Comparison of ENCODE assay signal across 19 cellular contexts in genomic region chr16:81864646-81865382, GRCh38.
A peak's percentile ranks its signal among the peaks of the same experiment; 100 is the strongest.
DNase-seq lines count a peak whose midpoint lies in the region; ATAC-seq and TF ChIP-seq lines count a peak whose summit lies in the region.
"Had no signal": no experiment of that assay in that cellular context is flagged by ENCODE, and none has a peak within 500 bp of the region (broad histone marks: within the 10 kb centered on the region; RNA-seq: fewer than 3 reads in every experiment).

No MANE protein-coding gene starts in this region.

- H3K27me3 ChIP-seq in tibial nerve, result no peaks in the 10 kb centered on the region
- H3K27me3 ChIP-seq: right atrium auricular region had no signal

- peak; percentile 28 for DNase-seq in NCI-H345 (lab: John Stamatoyannopoulos, UW)
- no peak for DNase-seq in NCI-H345 treated with DMSO at 0.1 percent for 48 hours (lab: John Stamatoyannopoulos, UW; ENCODE audit: unreplicated experiment)
- peak; percentile 13 for DNase-seq in NCI-H510A (lab: John Stamatoyannopoulos, UW)
- peak; percentile 34 for DNase-seq in iPS-NIHi11 (ENCODE audit: low spot score)
- DNase-seq in tibial nerve (ENCODE audit: low spot score in 2 of 2), result no peak
- no peak for DNase-seq in T1000 (lab: John Stamatoyannopoulos, UW)
- DNase-seq in NCI-H1694 treated with DMSO at 0.1 percent for 48 hours (lab: John Stamatoyannopoulos, UW), result no peak
- DNase-seq: activated CD4-positive, alpha-beta T cell treated with anti-CD3 and anti-CD28 coated beads, Interleukin-2, amount 10 ng/mL, durations not matched to agents 7 days and 5 days; C1 segment of cervical spinal cord; NCI-H2029; NCI-H524; stimulated activated CD4-positive, alpha-beta T cell treated with anti-CD3 and anti-CD28 coated beads, Interleukin-12 subunit alpha, Interleukin-12 subunit beta, amount 100 ng/mL, for 4 hours; substantia nigra had no signal

- no peak for TF ChIP-seq POLR2A in tibial nerve (IDR thresholded peaks at IDR 0.05)

- H3K36me3 Mint-ChIP-seq in stimulated activated memory B cell treated with anti-CD40 and anti-IgM and Interleukin-4, amounts not matched to agents 10 μg/mL and 1 μg/mL and 100 μg/mL, for 72 hours, result peaks cover 63% of the 10 kb centered on the region
- H3K36me3 Mint-ChIP-seq: brain had no signal

- H3K9me3 ChIP-seq in tibial nerve, result no peaks in the 10 kb centered on the region
- H3K9me3 ChIP-seq: A549, heart left ventricle, right atrium auricular region had no signal

- H3K27ac Mint-ChIP-seq in stimulated activated memory B cell treated with anti-CD40 and anti-IgM and Interleukin-4, amounts not matched to agents 10 μg/mL and 1 μg/mL and 100 μg/mL, for 72 hours, result peak overlapping the region; percentile 59
- H3K27ac Mint-ChIP-seq: activated CD4-positive, alpha-beta T cell treated with anti-CD3 and anti-CD28 coated beads, Interleukin-2, amount 10 ng/mL, durations not matched to agents 7 days and 5 days; brain had no signal

- no peak for TF ChIP-seq CTCF in tibial nerve (IDR thresholded peaks at IDR 0.05)

- WGBS in tibial nerve, 2 donors, result 39 to 41% methylated on average over 13 to 14 of the region's 14 CpGs

- peak overlapping the region in 1 of 4 donors; percentile 1 for H3K27ac ChIP-seq in tibial nerve
- H3K27ac ChIP-seq: A549, right atrium auricular region had no signal

- TF ChIP-seq EP300 in tibial nerve (IDR thresholded peaks at IDR 0.05), result no peak

- H3K4me1 ChIP-seq in tibial nerve, result peaks cover 0 to 7% (median 0%) of the 10 kb centered on the region in 4 donors
- H3K4me1 ChIP-seq: A549, right atrium auricular region had no signal

- no peaks in the 10 kb centered on the region for H3K36me3 ChIP-seq in tibial nerve
- H3K36me3 ChIP-seq: heart left ventricle, right atrium auricular region had no signal

- H3K4me3 ChIP-seq in tibial nerve, result no peak overlapping the region
- H3K4me3 ChIP-seq: A549, coronary artery, heart left ventricle, right atrium auricular region had no signal

- peak overlapping the region; percentile 15 for H3K4me3 Mint-ChIP-seq in stimulated activated memory B cell treated with anti-CD40 and anti-IgM and Interleukin-4, amounts not matched to agents 10 μg/mL and 1 μg/mL and 100 μg/mL, for 72 hours
- H3K4me3 Mint-ChIP-seq: activated CD4-positive, alpha-beta T cell treated with anti-CD3 and anti-CD28 coated beads, Interleukin-2, amount 10 ng/mL, durations not matched to agents 7 days and 5 days; brain had no signal

- no peaks in the 10 kb centered on the region for H3K27me3 Mint-ChIP-seq in stimulated activated memory B cell treated with anti-CD40 and anti-IgM and Interleukin-4, amounts not matched to agents 10 μg/mL and 1 μg/mL and 100 μg/mL, for 72 hours
- H3K27me3 Mint-ChIP-seq: activated CD4-positive, alpha-beta T cell treated with anti-CD3 and anti-CD28 coated beads, Interleukin-2, amount 10 ng/mL, durations not matched to agents 7 days and 5 days had no signal

- H3K4me1 Mint-ChIP-seq in stimulated activated memory B cell treated with anti-CD40 and anti-IgM and Interleukin-4, amounts not matched to agents 10 μg/mL and 1 μg/mL and 100 μg/mL, for 72 hours, result peaks cover 85% of the 10 kb centered on the region

- no peaks in the 10 kb centered on the region for H3K9me3 Mint-ChIP-seq in stimulated activated memory B cell treated with anti-CD40 and anti-IgM and Interleukin-4, amounts not matched to agents 10 μg/mL and 1 μg/mL and 100 μg/mL, for 72 hours
- H3K9me3 Mint-ChIP-seq: activated CD4-positive, alpha-beta T cell treated with anti-CD3 and anti-CD28 coated beads, Interleukin-2, amount 10 ng/mL, durations not matched to agents 7 days and 5 days had no signal

- no peak for ATAC-seq in stimulated activated memory B cell treated with anti-CD40 and anti-IgM and Interleukin-4, amounts not matched to agents 10 μg/mL and 1 μg/mL and 100 μg/mL, for 72 hours
- ATAC-seq: A549, heart left ventricle had no signal

Comparison
In these comparisons a context has a peak if more than half of its experiments do, and no peak if none do; other contexts are left out.
1. DNase-seq: peak in NCI-H345 (single experiment), NCI-H510A (single experiment) and iPS-NIHi11 (single experiment); none in NCI-H345 treated with DMSO at 0.1 percent for 48 hours (single experiment), tibial nerve (0 of 2), T1000 (single experiment) and NCI-H1694 treated with DMSO at 0.1 percent for 48 hours (single experiment).